ENCODE assay signal across 12 cellular contexts in the genomic region with DNA sequence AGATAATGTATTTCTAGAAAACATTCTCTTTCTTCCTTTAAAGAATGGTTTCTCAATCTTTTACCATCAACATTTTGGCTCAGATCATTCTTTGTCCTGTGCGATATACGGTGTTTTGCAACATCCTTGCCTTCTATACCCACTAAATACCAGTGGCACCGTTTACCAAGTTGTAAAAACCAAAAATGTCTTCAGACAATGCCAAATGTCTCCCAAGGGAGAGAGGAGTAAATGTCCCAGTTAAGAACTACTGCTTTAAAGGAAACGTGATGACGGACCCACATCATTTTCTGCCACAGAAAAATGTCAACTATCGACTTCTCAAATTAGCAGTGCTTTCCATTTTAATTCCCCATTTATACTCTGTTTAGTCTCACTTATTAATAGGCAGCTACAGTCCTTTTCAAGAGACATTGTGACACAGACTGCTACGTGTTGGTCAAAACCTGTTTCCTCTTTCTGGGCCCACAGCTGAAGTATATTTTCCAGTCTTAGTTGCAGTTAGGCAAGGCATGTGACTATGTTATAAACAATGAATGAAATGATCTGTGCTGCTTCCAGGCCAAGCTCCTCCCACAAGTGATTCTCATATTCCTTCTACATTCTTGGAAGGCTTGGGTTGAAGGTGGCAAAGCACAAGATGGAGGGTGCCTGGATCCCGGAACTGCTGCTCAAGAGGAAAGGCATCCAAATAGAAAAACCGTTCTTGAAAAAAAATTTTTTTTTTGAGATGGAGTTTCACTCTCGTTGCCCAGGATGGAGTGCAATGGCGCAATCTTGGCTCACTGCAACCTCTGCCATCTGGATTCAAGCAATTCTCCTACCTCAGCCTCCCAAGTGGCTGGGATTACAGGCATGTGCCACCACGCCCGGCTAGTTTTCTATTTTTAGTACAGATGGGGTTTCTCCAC. TPM values are rescaled to one million over a fixed set of nuclear protein-coding genes. Genes with fewer than 3 reads are reported as not detected.
A peak's percentile ranks its signal among the peaks of the same experiment; 100 is the strongest.
DNase-seq lines count a peak whose midpoint lies in the region; ATAC-seq and TF ChIP-seq lines count a peak whose summit lies in the region.
"Had no signal": no experiment of that assay in that cellular context is flagged by ENCODE, and none has a peak within 500 bp of the region (broad histone marks: within the 10 kb centered on the region; RNA-seq: fewer than 3 reads in every experiment).

No MANE protein-coding gene starts in this region.

- H3K79me1 ChIP-seq in trophoblast cell (ENCODE audit: low read length), result no peaks in the 10 kb centered on the region

- 64 to 67% methylated on average over 13 of the region's 13 CpGs for whole genome bisulfite sequencing in esophagus squamous epithelium, 2 donors
- no CpG with 5 or more reads among the region's 13 CpGs for WGBS in trophoblast cell (ENCODE audit: extremely low coverage, insufficient coverage, insufficient read length)

- H3K36me3 ChIP-seq in esophagus squamous epithelium (peaks cover 0 to 91% (median 11%) of the 10 kb centered on the region in 3 donors), trophoblast cell (ENCODE audit: control insufficient read depth in 1 of 2, insufficient read depth in 2 of 2, low read length in 2 of 2) (peaks cover 7 to 12% of the 10 kb centered on the region in 2 experiments)

- no peaks in the 10 kb centered on the region for H3K9me3 Mint-ChIP-seq in CD14-positive monocyte
- no peaks in the 10 kb centered on the region for H3K9me3 Mint-ChIP-seq in activated T-cell treated with anti-CD3 and anti-CD28 coated beads, Interleukin-2, amount 50 U/mL, for 4 hours
- H3K9me3 Mint-ChIP-seq: stimulated activated naive CD8-positive, alpha-beta T cell treated with anti-CD3 and anti-CD28 coated beads, Interleukin-15, Interleukin-2, amounts not matched to agents 100 ng/mL and 50 ng/mL, for 24 hours had no signal

- H3K27me3 ChIP-seq in esophagus squamous epithelium (no peaks in the 10 kb centered on the region), trophoblast cell (ENCODE audit: insufficient read depth, low read length) (no peaks in the 10 kb centered on the region)

- no peak overlapping the region for H2BK5ac ChIP-seq in trophoblast cell (ENCODE audit: low read depth, low read length, poor library complexity)

- peak overlapping the region; percentile 87 to 94 (median 92) for H3K27ac Mint-ChIP-seq in CD14-positive monocyte
- H3K27ac Mint-ChIP-seq: stimulated activated naive CD8-positive, alpha-beta T cell treated with anti-CD3 and anti-CD28 coated beads, Interleukin-15, Interleukin-2, amounts not matched to agents 100 ng/mL and 50 ng/mL, for 24 hours had no signal

- TF ChIP-seq CTCF in CD14-positive monocyte (IDR thresholded peaks at IDR 0.05) (no peak), esophagus squamous epithelium (IDR thresholded peaks at IDR 0.05) (no peak)

- no peak overlapping the region for H2BK12ac ChIP-seq in trophoblast cell (ENCODE audit: low read length)

- peak; percentile 72 for DNase-seq in CD14-positive monocyte (ENCODE audit: low spot score)
- peak; percentile 26 for DNase-seq in NCI-H226
- no peak for DNase-seq in esophagus squamous epithelium (lab: John Stamatoyannopoulos, UW)
- peak; percentile 61 to 77 for DNase-seq in trophoblast cell
- DNase-seq in OCI-M2 (lab: John Stamatoyannopoulos, UW; ENCODE audit: unreplicated experiment), result no peak
- DNase-seq in activated T-cell treated with anti-CD3 and anti-CD28 coated beads, Interleukin-2, amount 50 U/mL, for 4 hours, result no peak
- DNase-seq in left lobe of liver (ENCODE audit: low spot score), result no peak
- DNase-seq: erythroblast, H7, SHP77 had no signal

- no peak overlapping the region for H4K91ac ChIP-seq in trophoblast cell (ENCODE audit: low read depth, low read length)

- ATAC-seq in activated T-cell treated with anti-CD3 and anti-CD28 coated beads, Interleukin-2, amount 50 U/mL, for 4 hours, result no peak
- ATAC-seq in GM19455 (IDR thresholded peaks at IDR 0.05; ENCODE audit: unreplicated experiment) (no peak), left lobe of liver (no peak)

- H3K27ac ChIP-seq in esophagus squamous epithelium, result peak overlapping the region in 3 of 4 donors; percentile 44 to 79 (median 51)
- H3K27ac ChIP-seq in trophoblast cell (ENCODE audit: low read depth, low read length), result no peak overlapping the region

- intact Hi-C loops in CD14-positive monocyte (cut with micrococcal nuclease) (no loop called here), esophagus squamous epithelium (cut with DNase I) (no loop called here)

- no peak overlapping the region for H2AK5ac ChIP-seq in trophoblast cell (ENCODE audit: low read length)

- no peak overlapping the region for H3K18ac ChIP-seq in trophoblast cell (ENCODE audit: low read length)

- no peak overlapping the region for H3K4me2 ChIP-seq in trophoblast cell (ENCODE audit: low read length)

- peak overlapping the region; percentile 67 to 69 for H3K4me3 Mint-ChIP-seq in CD14-positive monocyte
- H3K4me3 Mint-ChIP-seq in activated T-cell treated with anti-CD3 and anti-CD28 coated beads, Interleukin-2, amount 50 U/mL, for 4 hours, result no peak overlapping the region
- H3K4me3 Mint-ChIP-seq: stimulated activated naive CD8-positive, alpha-beta T cell treated with anti-CD3 and anti-CD28 coated beads, Interleukin-15, Interleukin-2, amounts not matched to agents 100 ng/mL and 50 ng/mL, for 24 hours had no signal

- H3K14ac ChIP-seq in trophoblast cell (ENCODE audit: low read length), result no peak overlapping the region

- no peak overlapping the region for H3K9ac ChIP-seq in trophoblast cell (ENCODE audit: low read length)

- no peak overlapping the region for H4K8ac ChIP-seq in trophoblast cell (ENCODE audit: low read depth, low read length)

- no peaks in the 10 kb centered on the region for H3K79me2 ChIP-seq in trophoblast cell (ENCODE audit: control insufficient read depth, insufficient read depth, low read length, poor library complexity)

- H3K23ac ChIP-seq in trophoblast cell (ENCODE audit: low read length), result no peak overlapping the region

- no peaks in the 10 kb centered on the region for H3K27me3 Mint-ChIP-seq in CD14-positive monocyte (ENCODE audit: low read depth in 3 of 3)
- no peaks in the 10 kb centered on the region for H3K27me3 Mint-ChIP-seq in activated T-cell treated with anti-CD3 and anti-CD28 coated beads, Interleukin-2, amount 50 U/mL, for 4 hours (ENCODE audit: low read depth)
- H3K27me3 Mint-ChIP-seq: stimulated activated naive CD8-positive, alpha-beta T cell treated with anti-CD3 and anti-CD28 coated beads, Interleukin-15, Interleukin-2, amounts not matched to agents 100 ng/mL and 50 ng/mL, for 24 hours had no signal

- H2AFZ ChIP-seq in trophoblast cell (ENCODE audit: insufficient read depth, low read length, poor library complexity), result no peak overlapping the region

- no peak for TF ChIP-seq POLR2A in esophagus squamous epithelium (IDR thresholded peaks at IDR 0.05)

- H3K4ac ChIP-seq in trophoblast cell (ENCODE audit: low read depth, low read length), result no peak overlapping the region

- H3K4me1 ChIP-seq in esophagus squamous epithelium (peaks cover 0 to 5% (median 4%) of the 10 kb centered on the region in 3 donors), trophoblast cell (ENCODE audit: control insufficient read depth in 1 of 2, insufficient read depth in 2 of 2, low read length in 2 of 2) (no peaks in the 10 kb centered on the region)

- H3K4me3 ChIP-seq in esophagus squamous epithelium (no peak overlapping the region), trophoblast cell (ENCODE audit: low read depth, low read length) (no peak overlapping the region)

- peaks cover 18% of the 10 kb centered on the region for H3K4me1 Mint-ChIP-seq in CD14-positive monocyte
- H3K4me1 Mint-ChIP-seq in activated T-cell treated with anti-CD3 and anti-CD28 coated beads, Interleukin-2, amount 50 U/mL, for 4 hours (ENCODE audit: low read depth), result no peaks in the 10 kb centered on the region

- H3K9me3 ChIP-seq in esophagus squamous epithelium (no peaks in the 10 kb centered on the region), trophoblast cell (ENCODE audit: insufficient read depth, low read depth, low read length) (no peaks in the 10 kb centered on the region)

- H4K12ac ChIP-seq in trophoblast cell (ENCODE audit: low read depth, low read length), result no peak overlapping the region

- H2BK120ac ChIP-seq in trophoblast cell (ENCODE audit: insufficient read depth, low read length, poor library complexity), result no peak overlapping the region

- H3K36me3 Mint-ChIP-seq in CD14-positive monocyte, result peaks cover 42 to 69% of the 10 kb centered on the region in 2 donors
- H3K36me3 Mint-ChIP-seq in activated T-cell treated with anti-CD3 and anti-CD28 coated beads, Interleukin-2, amount 50 U/mL, for 4 hours (ENCODE audit: insufficient read depth), result peaks cover 27% of the 10 kb centered on the region

RNA-seq across cellular contexts. Expression of gene PRXL2C, which starts 8.8 kb away (rescaled TPM):
- polyA plus RNA-seq in CD14-positive monocyte, result 10 to 100 TPM in 1 of 2 donors, 1 to 10 TPM in 1; 9.2 to 14.6 TPM
- total RNA-seq in esophagus squamous epithelium (10 to 100 TPM in 1 of 4 donors, 1 to 10 TPM in 2, under 1 TPM in 1; 0.95 to 12.2 (median 5.6) TPM), left lobe of liver (2.8 TPM)
- polyA plus RNA-seq in trophoblast cell (2013), result 6.6 and 7.1 TPM in 2 replicates
- total RNA-seq in activated T-cell treated with anti-CD3 and anti-CD28 coated beads, Interleukin-2, amount 50 U/mL, for 4 hours, result 10 to 100 TPM in 1 of 3 donors, 1 to 10 TPM in 2; 9.0 to 13.4 (median 9.1) TPM

RNA-seq across cellular contexts. Expression of gene CDC14B, which starts 26.7 kb away (rescaled TPM):
- polyA plus RNA-seq in CD14-positive monocyte, result under 1 TPM; 0.44 to 0.47 TPM
- total RNA-seq in esophagus squamous epithelium (10 to 100 TPM in 2 of 4 donors, 1 to 10 TPM in 2; 2.7 to 14.8 (median 9.1) TPM), left lobe of liver (29.0 TPM)
- 18.9 and 20.1 TPM in 2 replicates for polyA plus RNA-seq in trophoblast cell (2013)
- 1 to 10 TPM; 1.7 to 2.9 (median 2.5) TPM for total RNA-seq in activated T-cell treated with anti-CD3 and anti-CD28 coated beads, Interleukin-2, amount 50 U/mL, for 4 hours

Comparison
In these comparisons a context has a peak if more than half of its experiments do, and no peak if none do; other contexts are left out.
1. DNase-seq: peak in CD14-positive monocyte (single experiment), NCI-H226 (single experiment) and trophoblast cell (2 of 2); none in esophagus squamous epithelium (single experiment), OCI-M2 (single experiment), activated T-cell treated with anti-CD3 and anti-CD28 coated beads, Interleukin-2, amount 50 U/mL, for 4 hours (single experiment) and left lobe of liver (single experiment).